Comparison of ENCODE assay signal across 16 cellular contexts in the genomic region with DNA sequence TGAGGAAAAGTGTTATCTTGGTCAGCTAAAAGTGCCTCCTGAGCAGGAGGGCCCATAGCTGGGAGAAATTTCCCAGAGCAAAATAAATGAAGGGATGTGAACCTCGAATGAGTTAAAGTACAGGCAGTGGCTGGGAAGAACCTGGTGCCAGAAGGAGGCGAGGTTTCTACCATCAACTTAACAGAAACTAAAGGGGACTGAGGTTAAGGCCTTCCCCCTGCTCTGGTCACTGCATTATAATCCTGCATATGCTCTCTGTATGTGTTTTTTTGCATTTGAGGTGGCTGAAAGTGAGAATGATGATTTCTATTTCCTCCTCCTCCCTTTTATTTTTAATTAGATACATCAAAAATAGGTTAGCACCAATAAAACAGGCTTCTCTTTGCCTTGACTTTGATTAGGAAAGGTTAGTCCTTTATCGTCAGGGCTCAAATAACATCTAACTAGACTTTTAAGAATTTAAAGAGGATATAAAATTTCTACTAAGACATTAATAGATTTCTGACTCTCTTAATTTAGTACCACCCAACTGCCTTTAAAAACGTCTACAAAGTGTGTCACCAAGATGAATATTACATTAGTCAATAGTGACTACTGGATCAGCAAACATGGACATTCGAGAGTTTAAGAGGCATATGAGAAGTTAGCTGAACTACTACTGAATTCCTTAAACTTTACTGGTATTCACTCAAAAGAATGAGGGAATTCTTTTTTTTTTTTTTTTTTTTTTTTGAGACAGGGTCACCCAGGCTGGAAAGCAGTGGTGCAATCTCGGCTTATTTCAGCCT. TPM values are rescaled to one million over a fixed set of nuclear protein-coding genes. Genes with fewer than 3 reads are reported as not detected.
DNase-seq lines count a peak whose midpoint lies in the region; ATAC-seq and TF ChIP-seq lines count a peak whose summit lies in the region.
"Had no signal": no experiment of that assay in that cellular context is flagged by ENCODE, and none has a peak within 500 bp of the region (broad histone marks: within the 10 kb centered on the region; RNA-seq: fewer than 3 reads in every experiment).

No MANE protein-coding gene starts in this region.

- H3K27ac Mint-ChIP-seq in memory B cell, result peak overlapping the region; percentile 60
- H3K27ac Mint-ChIP-seq: CD14-positive monocyte had no signal

- peaks cover 0 to 11% (median 0%) of the 10 kb centered on the region in 12 donors for H3K4me1 ChIP-seq in heart left ventricle
- H3K4me1 ChIP-seq: sigmoid colon had no signal

- no peak overlapping the region for H3K4me3 ChIP-seq in heart left ventricle
- H3K4me3 ChIP-seq: lower lobe of right lung, sigmoid colon had no signal

- 73 to 87% (median 81%) methylated on average over 6 of the region's 6 CpGs for WGBS in heart left ventricle, 4 donors

- H3K4me1 Mint-ChIP-seq in memory B cell, result peaks cover 7% of the 10 kb centered on the region

- no peaks in the 10 kb centered on the region for H3K9me3 ChIP-seq in heart left ventricle
- H3K9me3 ChIP-seq: lower lobe of right lung, sigmoid colon had no signal

- TF ChIP-seq CTCF in heart left ventricle (IDR thresholded peaks at IDR 0.05), result no peak

- H3K36me3 Mint-ChIP-seq in memory B cell, result peaks cover 3% of the 10 kb centered on the region

- no peak overlapping the region for H3K27ac ChIP-seq in heart left ventricle
- H3K27ac ChIP-seq: lower lobe of right lung, sigmoid colon had no signal

- intact Hi-C loops in heart left ventricle (cut with DNase I), result loop anchor here in 1 of 10 donors (10.0 kb wide), 1 partner anchor 1039 kb away; no protein-coding TSS in a partner anchor

- no peaks in the 10 kb centered on the region for H3K27me3 Mint-ChIP-seq in memory B cell
- H3K27me3 Mint-ChIP-seq: activated CD4-positive, alpha-beta T cell treated with anti-CD3 and anti-CD28 coated beads for 36 hours had no signal

- H3K36me3 ChIP-seq in heart left ventricle, result no peaks in the 10 kb centered on the region
- H3K36me3 ChIP-seq: lower lobe of right lung, sigmoid colon had no signal

- peak; percentile 38 for ATAC-seq in GM18499 (IDR thresholded peaks at IDR 0.05; ENCODE audit: insufficient read depth, unreplicated experiment)
- ATAC-seq in GM21529 (IDR thresholded peaks at IDR 0.05; ENCODE audit: unreplicated experiment), result peak; percentile 47
- peak; percentile 39 for ATAC-seq in HG03565 (IDR thresholded peaks at IDR 0.05; ENCODE audit: unreplicated experiment)
- ATAC-seq in memory B cell (ENCODE audit: low read depth), result no peak
- no peak for ATAC-seq in GM19328 (IDR thresholded peaks at IDR 0.05; ENCODE audit: unreplicated experiment)
- no peak for ATAC-seq in heart left ventricle
- ATAC-seq: lower lobe of right lung had no signal

- no peak for TF ChIP-seq POLR2A in heart left ventricle (IDR thresholded peaks at IDR 0.05)

- H3K9me3 Mint-ChIP-seq in memory B cell, result no peaks in the 10 kb centered on the region
- H3K9me3 Mint-ChIP-seq: CD14-positive monocyte; T-helper 1 cell treated with Interleukin-12 subunit alpha and Interleukin-12 subunit beta and Interleukin-4 antibody, amounts not matched to agents 30 μg/mL and 1 μg/mL, for 36 hours had no signal

- DNase-seq in memory B cell (ENCODE audit: low spot score in 2 of 2) (no peak), heart left ventricle (no peak)
- DNase-seq in activated naive CD4-positive, alpha-beta T cell (lab: John Stamatoyannopoulos, UW), result no peak
- DNase-seq in activated effector memory CD4-positive, alpha-beta T cell treated with Interleukin-2 at 50 U/mL for 16 hours, result no peak
- DNase-seq: activated CD4-positive, alpha-beta T cell treated with anti-CD3 and anti-CD28 coated beads for 36 hours; lower lobe of right lung; NCI-H2029; NCI-H82; sigmoid colon; stimulated activated naive CD4-positive, alpha-beta T cell treated with Interleukin-2 at 50 U/mL for 16 hours had no signal

- no peak overlapping the region for H3K4me3 Mint-ChIP-seq in memory B cell
- H3K4me3 Mint-ChIP-seq: activated CD4-positive, alpha-beta T cell treated with anti-CD3 and anti-CD28 coated beads for 36 hours; CD14-positive monocyte; T-helper 1 cell treated with Interleukin-12 subunit alpha and Interleukin-12 subunit beta and Interleukin-4 antibody, amounts not matched to agents 30 μg/mL and 1 μg/mL, for 36 hours had no signal

- no peaks in the 10 kb centered on the region for H3K27me3 ChIP-seq in heart left ventricle
- H3K27me3 ChIP-seq: sigmoid colon had no signal

RNA-seq across cellular contexts. Expression of a gene that starts 49.2 kb away (rescaled TPM):
- total RNA-seq in heart left ventricle, result 1 to 10 TPM; 1.9 to 5.4 (median 2.5) TPM
- 1 to 10 TPM; 1.4 to 1.6 TPM for polyA plus RNA-seq in heart left ventricle

RNA-seq across cellular contexts. Expression of a gene that starts 50.5 kb away (rescaled TPM):
- 10 to 100 TPM in 1 of 9 donors, 1 to 10 TPM in 8; 6.8 to 12.4 (median 8.7) TPM for total RNA-seq in heart left ventricle
- polyA plus RNA-seq in heart left ventricle, result 1 to 10 TPM; 3.3 to 6.7 TPM

Comparison
In these comparisons a context has a peak if more than half of its experiments do, and no peak if none do; other contexts are left out.
1. ATAC-seq: peak in GM18499 (single experiment), GM21529 (single experiment) and HG03565 (single experiment); none in memory B cell (single experiment), GM19328 (single experiment) and heart left ventricle (0 of 4).